In genomic region chr10:113550365-113550764, GRCh38 we compare ENCODE assay signal across 13 cellular contexts. TPM values are rescaled to one million over a fixed set of nuclear protein-coding genes. Genes with fewer than 3 reads are reported as not detected.
DNase-seq lines count a peak whose midpoint lies in the region; ATAC-seq and TF ChIP-seq lines count a peak whose summit lies in the region.
"Had no signal": no experiment of that assay in that cellular context is flagged by ENCODE, and none has a peak within 500 bp of the region (broad histone marks: within the 10 kb centered on the region; RNA-seq: fewer than 3 reads in every experiment).

No MANE protein-coding gene starts in this region.

- no peaks in the 10 kb centered on the region for H3K9me3 ChIP-seq in RWPE2 (ENCODE audit: severe bottlenecking)
- H3K9me3 ChIP-seq: left ventricle myocardium inferior had no signal

- no peaks in the 10 kb centered on the region for H3K27me3 ChIP-seq in RWPE2 (ENCODE audit: insufficient read depth, poor library complexity, severe bottlenecking)

- peak overlapping the region; percentile 55 for H3K27ac ChIP-seq in RWPE2 (ENCODE audit: poor library complexity, severe bottlenecking)
- H3K27ac ChIP-seq: left ventricle myocardium inferior had no signal

- no peaks in the 10 kb centered on the region for H3K36me3 Mint-ChIP-seq in osteocyte (ENCODE audit: unreplicated experiment)
- H3K36me3 Mint-ChIP-seq in natural killer cell treated with Interleukin-12 subunit alpha and Interleukin-12 subunit beta and Interleukin-15 and Interleukin-18, amount 100 ng/mL, for 72 hours: no peaks in the 10 kb centered on the region

- ATAC-seq in RWPE2 (ENCODE audit: low read depth): peak; percentile 56
- ATAC-seq in GM21390 (IDR thresholded peaks at IDR 0.05; ENCODE audit: unreplicated experiment): no peak
- no peak for ATAC-seq in natural killer cell treated with Interleukin-12 subunit alpha and Interleukin-12 subunit beta and Interleukin-15 and Interleukin-18, amount 100 ng/mL, for 72 hours
- ATAC-seq: activated naive CD8-positive, alpha-beta T cell treated with anti-CD3 and anti-CD28 coated beads, Interleukin-2, amount 50 U/mL, for 24 hours had no signal

- H3K9me3 Mint-ChIP-seq in osteocyte (ENCODE audit: unreplicated experiment): peaks cover 6% of the 10 kb centered on the region
- H3K9me3 Mint-ChIP-seq in natural killer cell treated with Interleukin-12 subunit alpha and Interleukin-12 subunit beta and Interleukin-15 and Interleukin-18, amount 100 ng/mL, for 72 hours: no peaks in the 10 kb centered on the region
- H3K9me3 Mint-ChIP-seq: activated naive CD8-positive, alpha-beta T cell treated with anti-CD3 and anti-CD28 coated beads, Interleukin-2, amount 50 U/mL, for 24 hours had no signal

- peaks cover 3% of the 10 kb centered on the region for H3K27me3 Mint-ChIP-seq in osteocyte (ENCODE audit: unreplicated experiment)
- H3K27me3 Mint-ChIP-seq in natural killer cell treated with Interleukin-12 subunit alpha and Interleukin-12 subunit beta and Interleukin-15 and Interleukin-18, amount 100 ng/mL, for 72 hours: peaks cover 10 to 52% of the 10 kb centered on the region in 2 donors

- TF ChIP-seq CTCF in RWPE2 (IDR thresholded peaks at IDR 0.05; ENCODE audit: poor library complexity, severe bottlenecking): no peak
- no peak for TF ChIP-seq CTCF in fibroblast of mammary gland (conservative IDR thresholded peaks at IDR 0.05; ENCODE audit: control insufficient read depth, insufficient read depth, low read depth, low read length)
- no peak for TF ChIP-seq CTCF in osteocyte (IDR thresholded peaks at IDR 0.05)

- no peak overlapping the region for H3K4me3 Mint-ChIP-seq in osteocyte (ENCODE audit: unreplicated experiment)
- no peak overlapping the region for H3K4me3 Mint-ChIP-seq in natural killer cell treated with Interleukin-12 subunit alpha and Interleukin-12 subunit beta and Interleukin-15 and Interleukin-18, amount 100 ng/mL, for 72 hours
- H3K4me3 Mint-ChIP-seq: activated naive CD8-positive, alpha-beta T cell treated with anti-CD3 and anti-CD28 coated beads, Interleukin-2, amount 50 U/mL, for 24 hours had no signal

- H3K4me1 Mint-ChIP-seq in osteocyte (ENCODE audit: unreplicated experiment): peaks cover 8% of the 10 kb centered on the region
- H3K4me1 Mint-ChIP-seq in natural killer cell treated with Interleukin-12 subunit alpha and Interleukin-12 subunit beta and Interleukin-15 and Interleukin-18, amount 100 ng/mL, for 72 hours (ENCODE audit: low read depth in 2 of 2): peaks cover 0 to 5% of the 10 kb centered on the region in 2 donors
- H3K4me1 Mint-ChIP-seq: activated naive CD8-positive, alpha-beta T cell treated with anti-CD3 and anti-CD28 coated beads, Interleukin-2, amount 50 U/mL, for 24 hours had no signal

- H3K4me1 ChIP-seq in RWPE2 (ENCODE audit: insufficient read depth, poor library complexity, severe bottlenecking): peaks cover 20% of the 10 kb centered on the region
- H3K4me1 ChIP-seq: left ventricle myocardium inferior had no signal

- no peak overlapping the region for H3K4me3 ChIP-seq in RWPE2 (ENCODE audit: severe bottlenecking)
- no peak overlapping the region for H3K4me3 ChIP-seq in fibroblast of mammary gland (ENCODE audit: control insufficient read depth, low read depth, low read length)
- H3K4me3 ChIP-seq: left ventricle myocardium inferior had no signal

- DNase-seq in HCEC 1CT (peak; percentile 15), RWPE2 (ENCODE audit: low spot score) (no peak), fibroblast of mammary gland (ENCODE audit: low read depth) (peak; percentile 38), osteocyte (ENCODE audit: extremely low spot score, unreplicated experiment) (no peak), KG1 (lab: John Stamatoyannopoulos, UW) (no peak), DMS114 treated with DMSO at 0.1 percent for 48 hours (lab: John Stamatoyannopoulos, UW; ENCODE audit: unreplicated experiment) (no peak)
- no peak for DNase-seq in natural killer cell treated with Interleukin-12 subunit alpha and Interleukin-12 subunit beta and Interleukin-15 and Interleukin-18, amount 100 ng/mL, for 72 hours (ENCODE audit: low spot score)
- DNase-seq: activated naive CD8-positive, alpha-beta T cell treated with anti-CD3 and anti-CD28 coated beads, Interleukin-2, amount 50 U/mL, for 24 hours; left ventricle myocardium inferior; NCI-H774; retina; trophoblast cell had no signal

- H3K27ac Mint-ChIP-seq in osteocyte (ENCODE audit: unreplicated experiment): peak overlapping the region; percentile 5
- no peak overlapping the region for H3K27ac Mint-ChIP-seq in natural killer cell treated with Interleukin-12 subunit alpha and Interleukin-12 subunit beta and Interleukin-15 and Interleukin-18, amount 100 ng/mL, for 72 hours
- H3K27ac Mint-ChIP-seq: activated naive CD8-positive, alpha-beta T cell treated with anti-CD3 and anti-CD28 coated beads, Interleukin-2, amount 50 U/mL, for 24 hours had no signal

- H3K36me3 ChIP-seq in RWPE2 (ENCODE audit: low read depth): no peaks in the 10 kb centered on the region
- H3K36me3 ChIP-seq: left ventricle myocardium inferior had no signal

RNA-seq across cellular contexts. Expression of gene HABP2, which starts 2.5 kb away (rescaled TPM):
- total RNA-seq in osteocyte: 0.11 and 0.18 TPM in 2 replicates
- total RNA-seq in natural killer cell treated with Interleukin-12 subunit alpha and Interleukin-12 subunit beta and Interleukin-15 and Interleukin-18, amount 100 ng/mL, for 72 hours: not detected
- total RNA-seq: left ventricle myocardium inferior had no signal

Comparison
In these comparisons a context has a peak if more than half of its experiments do, and no peak if none do; other contexts are left out.
1. DNase-seq: peak in HCEC 1CT (single experiment) and fibroblast of mammary gland (single experiment); none in RWPE2 (single experiment), osteocyte (single experiment), KG1 (single experiment), DMS114 treated with DMSO at 0.1 percent for 48 hours (single experiment) and natural killer cell treated with Interleukin-12 subunit alpha and Interleukin-12 subunit beta and Interleukin-15 and Interleukin-18, amount 100 ng/mL, for 72 hours (single experiment).